17 cellular contexts compared by ENCODE assay signal in the genomic region with DNA sequence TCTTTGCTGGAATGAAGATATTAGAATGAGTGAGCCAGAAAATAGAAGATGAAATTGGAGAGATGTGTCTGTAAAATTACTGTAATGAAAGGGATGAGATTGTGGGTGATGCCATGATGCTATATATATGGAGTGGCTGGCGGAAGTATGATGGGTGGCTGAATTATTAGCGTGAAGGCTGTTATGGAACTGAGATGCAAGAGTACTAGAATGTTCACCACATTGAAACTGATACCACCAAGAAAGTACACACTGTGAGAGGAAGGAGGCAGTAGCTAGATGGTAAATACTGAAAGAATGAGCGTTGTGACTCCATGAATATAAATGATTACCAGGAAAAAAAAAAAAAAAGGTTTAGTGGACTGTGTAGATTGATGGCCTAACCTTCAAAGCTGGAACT.
DNase-seq lines count a peak whose midpoint lies in the region; ATAC-seq and TF ChIP-seq lines count a peak whose summit lies in the region.
"Had no signal": no experiment of that assay in that cellular context is flagged by ENCODE, and none has a peak within 500 bp of the region (broad histone marks: within the 10 kb centered on the region; RNA-seq: fewer than 3 reads in every experiment).

No MANE protein-coding gene starts in this region.

- POLR2A ChIA-PET in PC-3 (lab: Charles Lee; ENCODE audit: unreplicated experiment) = no interaction called here

- H3K4me2 ChIP-seq in PC-3 (ENCODE audit: low read length) = no peak overlapping the region

- H3K4me3 ChIP-seq in PC-3 (ENCODE audit: low read length) (no peak overlapping the region), sigmoid colon (no peak overlapping the region)
- H3K4me3 ChIP-seq: GM23248, Peyer's patch had no signal

- no peak for TF ChIP-seq POLR2A in sigmoid colon (IDR thresholded peaks at IDR 0.05)

- DNase-seq in PC-3 (no peak), GM03348 (ENCODE audit: low spot score) (no peak), sigmoid colon (no peak), midbrain (lab: John Stamatoyannopoulos, UW) (no peak), NCI-H748 treated with DMSO at 0.1 percent for 48 hours (lab: John Stamatoyannopoulos, UW) (no peak)
- DNase-seq: AML-193; CD4-positive, CD25-positive, alpha-beta regulatory T cell; DMS79 treated with DMSO at 0.1 percent for 48 hours; GM23248; NCI-H146; NCI-H226; Peyer's patch; Right ventricle myocardium superior; T-helper 2 cell had no signal

- H4K20me1 ChIP-seq in PC-3 (ENCODE audit: low read length) = no peaks in the 10 kb centered on the region

- H3K9ac ChIP-seq in PC-3 (ENCODE audit: low read length) = no peak overlapping the region
- H3K9ac ChIP-seq: GM23248 had no signal

- no peaks in the 10 kb centered on the region for H3K4me1 ChIP-seq in PC-3 (ENCODE audit: insufficient read depth, low read length)
- H3K4me1 ChIP-seq in sigmoid colon = no peaks in the 10 kb centered on the region
- H3K4me1 ChIP-seq: Peyer's patch had no signal

- no peaks in the 10 kb centered on the region for H3F3A ChIP-seq in PC-3 (ENCODE audit: low read length, unreplicated experiment)

- H3K27me3 ChIP-seq in PC-3 (ENCODE audit: low read length) (no peaks in the 10 kb centered on the region), sigmoid colon (no peaks in the 10 kb centered on the region)
- H3K27me3 ChIP-seq: Peyer's patch had no signal

- no peaks in the 10 kb centered on the region for H3K9me2 ChIP-seq in PC-3 (replicated peaks; ENCODE audit: low read length)

- no peaks in the 10 kb centered on the region for H3K36me3 ChIP-seq in PC-3 (ENCODE audit: low read depth, low read length)
- no peaks in the 10 kb centered on the region for H3K36me3 ChIP-seq in sigmoid colon
- H3K36me3 ChIP-seq: Peyer's patch had no signal

- 87 to 90% methylated on average over 3 of the region's 3 CpGs for WGBS in sigmoid colon, 2 donors

- no peaks in the 10 kb centered on the region for H3K79me2 ChIP-seq in PC-3 (ENCODE audit: low read length)

- ATAC-seq in GM18870 (IDR thresholded peaks at IDR 0.05; ENCODE audit: unreplicated experiment) (peak; percentile 87), GM19467 (IDR thresholded peaks at IDR 0.05; ENCODE audit: unreplicated experiment) (peak; percentile 63), HG03097 (IDR thresholded peaks at IDR 0.05; ENCODE audit: low FRiP score, unreplicated experiment) (peak; percentile 59), PC-3 (no peak)

- no TSS peak for BruUV-seq in PC-3 (replicated peaks; lab: Mats Ljungman, UMichigan)

- CTCF ChIA-PET in PC-3 (lab: Charles Lee) = no interaction called here

- H2AFZ ChIP-seq in PC-3 (ENCODE audit: low read length) = peak overlapping the region; percentile 28; the same call in 1 of the 2 replicates
- H2AFZ ChIP-seq: GM23248 had no signal

- H3K27ac ChIP-seq in PC-3 (ENCODE audit: low read length) (no peak overlapping the region), sigmoid colon (no peak overlapping the region)
- H3K27ac ChIP-seq: GM23248, Peyer's patch had no signal

- TF ChIP-seq CTCF in PC-3 (conservative IDR thresholded peaks at IDR 0.05; ENCODE audit: low read depth, low read length) = no peak
- TF ChIP-seq CTCF in sigmoid colon (IDR thresholded peaks at IDR 0.05) = no peak

- intact Hi-C loops in PC-3 (cut with micrococcal nuclease) (no loop called here), sigmoid colon (cut with DNase I) (no loop called here)

- H3K9me3 ChIP-seq in PC-3 (ENCODE audit: low read length) (no peaks in the 10 kb centered on the region), sigmoid colon (no peaks in the 10 kb centered on the region)
- H3K9me3 ChIP-seq: Peyer's patch had no signal

- TF ChIP-seq EP300 in sigmoid colon (IDR thresholded peaks at IDR 0.05) = no peak
